In the genomic region with DNA sequence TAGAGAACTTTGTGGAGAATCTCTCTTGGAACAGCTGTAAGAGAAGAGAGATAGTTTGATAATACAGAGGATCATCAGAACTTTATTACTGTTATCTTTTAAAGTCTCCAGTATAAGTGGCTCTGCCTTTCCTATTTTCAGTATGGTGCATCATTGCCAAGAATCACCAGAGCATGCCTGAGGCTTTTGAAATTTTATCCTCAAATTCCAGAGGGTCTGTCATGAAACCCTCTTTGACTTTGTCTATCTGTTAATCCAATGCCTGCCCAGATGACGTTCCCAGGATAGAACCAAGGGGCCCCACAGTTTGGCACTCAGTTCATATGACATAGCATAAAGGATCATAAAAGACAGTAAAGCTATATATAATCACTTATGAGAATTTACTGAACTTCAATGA, we compare ENCODE assay signal across 1 cellular context.
TF ChIP-seq lines count a peak whose summit lies in the region.

No MANE protein-coding gene starts in this region.

TF ChIP-seq in HCT116, 20 proteins besides CTCF, POLR2A, EP300 and RAD21 (continued from another document):
- no peak for TF ChIP-seq EGR1 (IDR thresholded peaks at IDR 0.05; ENCODE audit: low read depth)
- TF ChIP-seq EZH2phosphoT487 (IDR thresholded peaks at IDR 0.05; ENCODE audit: borderline replicate concordance) = no peak
- no peak for TF ChIP-seq ZBTB33 (IDR thresholded peaks at IDR 0.05; ENCODE audit: extremely low read depth, insufficient replicate concordance, low read length)
- no peak for TF ChIP-seq MAX (IDR thresholded peaks at IDR 0.05)
- no peak for TF ChIP-seq ELF1 (IDR thresholded peaks at IDR 0.05; ENCODE audit: borderline replicate concordance, low read depth)
- no peak for TF ChIP-seq SRF (IDR thresholded peaks at IDR 0.05; ENCODE audit: low read depth)
- TF ChIP-seq FOSL1 (IDR thresholded peaks at IDR 0.05; ENCODE audit: low read depth) = no peak
- no peak for TF ChIP-seq JUND (IDR thresholded peaks at IDR 0.05)
- TF ChIP-seq, protein P1, sequence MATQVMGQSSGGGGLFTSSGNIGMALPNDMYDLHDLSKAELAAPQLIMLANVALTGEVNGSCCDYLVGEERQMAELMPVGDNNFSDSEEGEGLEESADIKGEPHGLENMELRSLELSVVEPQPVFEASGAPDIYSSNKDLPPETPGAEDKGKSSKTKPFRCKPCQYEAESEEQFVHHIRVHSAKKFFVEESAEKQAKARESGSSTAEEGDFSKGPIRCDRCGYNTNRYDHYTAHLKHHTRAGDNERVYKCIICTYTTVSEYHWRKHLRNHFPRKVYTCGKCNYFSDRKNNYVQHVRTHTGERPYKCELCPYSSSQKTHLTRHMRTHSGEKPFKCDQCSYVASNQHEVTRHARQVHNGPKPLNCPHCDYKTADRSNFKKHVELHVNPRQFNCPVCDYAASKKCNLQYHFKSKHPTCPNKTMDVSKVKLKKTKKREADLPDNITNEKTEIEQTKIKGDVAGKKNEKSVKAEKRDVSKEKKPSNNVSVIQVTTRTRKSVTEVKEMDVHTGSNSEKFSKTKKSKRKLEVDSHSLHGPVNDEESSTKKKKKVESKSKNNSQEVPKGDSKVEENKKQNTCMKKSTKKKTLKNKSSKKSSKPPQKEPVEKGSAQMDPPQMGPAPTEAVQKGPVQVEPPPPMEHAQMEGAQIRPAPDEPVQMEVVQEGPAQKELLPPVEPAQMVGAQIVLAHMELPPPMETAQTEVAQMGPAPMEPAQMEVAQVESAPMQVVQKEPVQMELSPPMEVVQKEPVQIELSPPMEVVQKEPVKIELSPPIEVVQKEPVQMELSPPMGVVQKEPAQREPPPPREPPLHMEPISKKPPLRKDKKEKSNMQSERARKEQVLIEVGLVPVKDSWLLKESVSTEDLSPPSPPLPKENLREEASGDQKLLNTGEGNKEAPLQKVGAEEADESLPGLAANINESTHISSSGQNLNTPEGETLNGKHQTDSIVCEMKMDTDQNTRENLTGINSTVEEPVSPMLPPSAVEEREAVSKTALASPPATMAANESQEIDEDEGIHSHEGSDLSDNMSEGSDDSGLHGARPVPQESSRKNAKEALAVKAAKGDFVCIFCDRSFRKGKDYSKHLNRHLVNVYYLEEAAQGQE (IDR thresholded peaks at IDR 0.05; ENCODE audit: low read depth) = no peak
- no peak for TF ChIP-seq CBX3 (IDR thresholded peaks at IDR 0.05; ENCODE audit: low read depth)
- TF ChIP-seq ZNF274 (IDR thresholded peaks at IDR 0.05; ENCODE audit: low read depth, low read length) = no peak
- no peak for TF ChIP-seq EZH2 (IDR thresholded peaks at IDR 0.05)
- no peak for TF ChIP-seq SP1 (IDR thresholded peaks at IDR 0.05; ENCODE audit: low read depth)
